ENCODE assay signal across 19 cellular contexts in the genomic region with DNA sequence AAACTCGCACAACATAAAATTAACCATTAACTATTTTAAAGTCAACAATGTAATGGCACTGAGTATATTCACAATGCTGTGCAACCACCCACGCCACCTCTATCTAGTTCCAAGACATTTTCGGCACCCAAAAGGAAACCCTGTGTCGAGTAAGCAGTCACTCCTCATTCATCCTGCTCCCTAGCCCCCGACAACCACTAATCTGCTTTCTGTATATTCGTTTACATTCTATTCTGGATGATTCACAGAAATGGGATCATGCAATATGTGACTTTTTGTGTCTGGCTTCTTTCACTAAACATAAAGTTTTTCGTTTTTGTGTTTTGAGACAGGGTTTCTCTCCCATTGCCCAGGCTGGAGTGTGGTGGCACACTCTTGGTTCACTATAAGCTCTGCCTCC. TPM values are rescaled to one million over a fixed set of nuclear protein-coding genes. Genes with fewer than 3 reads are reported as not detected.
DNase-seq lines count a peak whose midpoint lies in the region; ATAC-seq and TF ChIP-seq lines count a peak whose summit lies in the region.
"Had no signal": no experiment of that assay in that cellular context is flagged by ENCODE, and none has a peak within 500 bp of the region (broad histone marks: within the 10 kb centered on the region; RNA-seq: fewer than 3 reads in every experiment).

No MANE protein-coding gene starts in this region.

- H3K4me1 Mint-ChIP-seq in MCF 10A (ENCODE audit: insufficient read depth, unreplicated experiment) (peaks cover 15% of the 10 kb centered on the region), natural killer cell (peaks cover 0 to 6% of the 10 kb centered on the region in 2 donors)
- H3K4me1 Mint-ChIP-seq in activated CD4-positive, alpha-beta memory T cell treated with anti-CD3 and anti-CD28 coated beads for 36 hours (ENCODE audit: low read depth), result peaks cover 30% of the 10 kb centered on the region

- intact Hi-C loops in MCF 10A (cut with micrococcal nuclease) (loop anchor here (1.0 kb wide), 1 partner anchor 42 kb away; a partner anchor contains a TSS), breast epithelium (cut with DNase I; ENCODE audit: low total_unique reads) (loop anchor here (10.0 kb wide), 1 partner anchor 336 kb away; no protein-coding TSS in a partner anchor), natural killer cell (cut with micrococcal nuclease) (no loop called here)
- intact Hi-C loops in activated CD4-positive, alpha-beta memory T cell treated with anti-CD3 and anti-CD28 coated beads for 36 hours (cut with micrococcal nuclease), result no loop called here

- no peaks in the 10 kb centered on the region for H3K36me3 ChIP-seq in breast epithelium
- H3K36me3 ChIP-seq: cardiac muscle cell, pancreas, upper lobe of left lung had no signal

- TF ChIP-seq POLR2A in breast epithelium (IDR thresholded peaks at IDR 0.05), result no peak

- H3K27me3 Mint-ChIP-seq in MCF 10A (ENCODE audit: insufficient read depth, unreplicated experiment) (no peaks in the 10 kb centered on the region), natural killer cell (ENCODE audit: low read depth in 2 of 2) (no peaks in the 10 kb centered on the region)
- H3K27me3 Mint-ChIP-seq in activated CD4-positive, alpha-beta memory T cell treated with anti-CD3 and anti-CD28 coated beads for 36 hours, result no peaks in the 10 kb centered on the region

- no peak for ATAC-seq in natural killer cell
- ATAC-seq: effector memory CD8-positive, alpha-beta T cell; pancreas; stimulated activated naive B cell treated with anti-CD40 and anti-IgM and Interleukin-4, amounts not matched to agents 10 μg/mL and 1 μg/mL and 100 μg/mL, for 72 hours had no signal

- H3K4me3 ChIP-seq in breast epithelium, result no peak overlapping the region
- H3K4me3 ChIP-seq: cardiac muscle cell, pancreas, upper lobe of left lung had no signal

- peak; percentile 29 for DNase-seq in MCF 10A (ENCODE audit: unreplicated experiment)
- no peak for DNase-seq in breast epithelium (ENCODE audit: low spot score in 2 of 2)
- DNase-seq in amniotic stem cell (lab: John Stamatoyannopoulos, UW), result peak; percentile 71
- peak; percentile 54 for DNase-seq in fibroblast of the conjunctiva (ENCODE audit: low read depth)
- no peak for DNase-seq in inferior parietal cortex (ENCODE audit: extremely low spot score)
- DNase-seq in natural killer cell, result no peak
- DNase-seq in activated effector memory CD4-positive, alpha-beta T cell treated with anti-CD3 and anti-CD28 coated beads, Interleukin-2, amount 50 U/mL, for 16 hours, result no peak
- DNase-seq in activated CD4-positive, alpha-beta memory T cell treated with anti-CD3 and anti-CD28 coated beads for 36 hours, result no peak
- DNase-seq: ACHN; activated naive CD4-positive, alpha-beta T cell treated with anti-CD3 and anti-CD28 coated beads, Interleukin-2, amount 10 ng/mL, durations not matched to agents 7 days and 5 days; effector memory CD8-positive, alpha-beta T cell; head of caudate nucleus; kidney; NCI-H1092; pancreas; SIG-M5; stimulated activated naive B cell treated with anti-CD40 and anti-IgM and Interleukin-4, amounts not matched to agents 10 μg/mL and 1 μg/mL and 100 μg/mL, for 72 hours; upper lobe of left lung had no signal

- no peak overlapping the region for H3K27ac ChIP-seq in breast epithelium
- H3K27ac ChIP-seq: cardiac muscle cell, pancreas, upper lobe of left lung had no signal

- CTCF ChIA-PET in MCF 10A (lab: Yijun Ruan, JAX), result interaction anchor here (1.5 kb wide), 1 partner anchor 8 kb away, joined by 7 read pairs; no protein-coding TSS in a partner anchor
- CTCF ChIA-PET in activated CD4-positive, alpha-beta memory T cell treated with anti-CD3 and anti-CD28 coated beads for 36 hours (lab: Charles Lee), result interaction anchor here (3.2 kb wide), 1 partner anchor 40 kb away, joined by 14 read pairs; no protein-coding TSS in a partner anchor

- no peaks in the 10 kb centered on the region for H3K36me3 Mint-ChIP-seq in MCF 10A (ENCODE audit: insufficient read depth, unreplicated experiment)
- no peaks in the 10 kb centered on the region for H3K36me3 Mint-ChIP-seq in natural killer cell
- H3K36me3 Mint-ChIP-seq in activated CD4-positive, alpha-beta memory T cell treated with anti-CD3 and anti-CD28 coated beads for 36 hours, result peaks cover 7% of the 10 kb centered on the region
- H3K36me3 Mint-ChIP-seq: activated naive CD4-positive, alpha-beta T cell treated with anti-CD3 and anti-CD28 coated beads, Interleukin-2, amount 10 ng/mL, durations not matched to agents 7 days and 5 days had no signal

- POLR2A ChIA-PET in MCF 10A (lab: Yijun Ruan, JAX), result no interaction called here
- POLR2A ChIA-PET in activated CD4-positive, alpha-beta memory T cell treated with anti-CD3 and anti-CD28 coated beads for 36 hours (lab: Charles Lee), result no interaction called here

- no peak overlapping the region for H3K27ac Mint-ChIP-seq in MCF 10A (ENCODE audit: low read depth, unreplicated experiment)
- no peak overlapping the region for H3K27ac Mint-ChIP-seq in natural killer cell
- H3K27ac Mint-ChIP-seq in activated CD4-positive, alpha-beta memory T cell treated with anti-CD3 and anti-CD28 coated beads for 36 hours, result no peak overlapping the region
- H3K27ac Mint-ChIP-seq: activated naive CD4-positive, alpha-beta T cell treated with anti-CD3 and anti-CD28 coated beads, Interleukin-2, amount 10 ng/mL, durations not matched to agents 7 days and 5 days; effector memory CD8-positive, alpha-beta T cell; stimulated activated naive B cell treated with anti-CD40 and anti-IgM and Interleukin-4, amounts not matched to agents 10 μg/mL and 1 μg/mL and 100 μg/mL, for 72 hours had no signal

- H3K27me3 ChIP-seq in breast epithelium, result no peaks in the 10 kb centered on the region
- H3K27me3 ChIP-seq: cardiac muscle cell, pancreas, upper lobe of left lung had no signal

- no peak for TF ChIP-seq CTCF in MCF 10A (IDR thresholded peaks at IDR 0.05; ENCODE audit: unreplicated experiment)
- TF ChIP-seq CTCF in breast epithelium (IDR thresholded peaks at IDR 0.05), result no peak
- TF ChIP-seq CTCF in natural killer cell (IDR thresholded peaks at IDR 0.05), result no peak

- H3K9me3 ChIP-seq in breast epithelium, result no peaks in the 10 kb centered on the region
- H3K9me3 ChIP-seq: pancreas, upper lobe of left lung had no signal

- no TSS peak for BruUV-seq in MCF 10A (replicated peaks; lab: Mats Ljungman, UMichigan)

- H3K9me3 Mint-ChIP-seq in MCF 10A (ENCODE audit: unreplicated experiment), result no peaks in the 10 kb centered on the region
- H3K9me3 Mint-ChIP-seq in natural killer cell, result peaks cover 0 to 5% of the 10 kb centered on the region in 2 donors
- peaks cover 11% of the 10 kb centered on the region for H3K9me3 Mint-ChIP-seq in activated CD4-positive, alpha-beta memory T cell treated with anti-CD3 and anti-CD28 coated beads for 36 hours
- H3K9me3 Mint-ChIP-seq: effector memory CD8-positive, alpha-beta T cell had no signal

- no peaks in the 10 kb centered on the region for H3K4me1 ChIP-seq in breast epithelium

- H3K4me3 Mint-ChIP-seq in MCF 10A (ENCODE audit: unreplicated experiment) (no peak overlapping the region), natural killer cell (no peak overlapping the region)
- H3K4me3 Mint-ChIP-seq in activated CD4-positive, alpha-beta memory T cell treated with anti-CD3 and anti-CD28 coated beads for 36 hours, result no peak overlapping the region
- H3K4me3 Mint-ChIP-seq: activated naive CD4-positive, alpha-beta T cell treated with anti-CD3 and anti-CD28 coated beads, Interleukin-2, amount 10 ng/mL, durations not matched to agents 7 days and 5 days; effector memory CD8-positive, alpha-beta T cell; stimulated activated naive B cell treated with anti-CD40 and anti-IgM and Interleukin-4, amounts not matched to agents 10 μg/mL and 1 μg/mL and 100 μg/mL, for 72 hours had no signal

RNA-seq across cellular contexts. Expression of a gene that starts 42.2 kb away (rescaled TPM):
- total RNA-seq in MCF 10A (2022) (87.4 and 88.9 TPM in 2 replicates), breast epithelium (10 to 100 TPM; 39.0 to 63.5 (median 50.1) TPM), natural killer cell (100 to 1,000 TPM; 135 to 145 (median 138) TPM)
- total RNA-seq in activated CD4-positive, alpha-beta memory T cell treated with anti-CD3 and anti-CD28 coated beads for 36 hours, result 10 to 100 TPM; 47.1 to 49.1 TPM

Comparison
In these comparisons a context has a peak if more than half of its experiments do, and no peak if none do; other contexts are left out.
1. DNase-seq: peak in MCF 10A (single experiment), amniotic stem cell (single experiment) and fibroblast of the conjunctiva (single experiment); none in breast epithelium (0 of 2), inferior parietal cortex (single experiment), natural killer cell (single experiment), activated effector memory CD4-positive, alpha-beta T cell treated with anti-CD3 and anti-CD28 coated beads, Interleukin-2, amount 50 U/mL, for 16 hours (single experiment) and activated CD4-positive, alpha-beta memory T cell treated with anti-CD3 and anti-CD28 coated beads for 36 hours (single experiment).
2. intact Hi-C loops: an anchor here in MCF 10A (1.0 kb wide) and breast epithelium (10.0 kb wide); none called in natural killer cell and activated CD4-positive, alpha-beta memory T cell treated with anti-CD3 and anti-CD28 coated beads for 36 hours.